Comparison of ENCODE assay signal across 9 cellular contexts in the genomic region with DNA sequence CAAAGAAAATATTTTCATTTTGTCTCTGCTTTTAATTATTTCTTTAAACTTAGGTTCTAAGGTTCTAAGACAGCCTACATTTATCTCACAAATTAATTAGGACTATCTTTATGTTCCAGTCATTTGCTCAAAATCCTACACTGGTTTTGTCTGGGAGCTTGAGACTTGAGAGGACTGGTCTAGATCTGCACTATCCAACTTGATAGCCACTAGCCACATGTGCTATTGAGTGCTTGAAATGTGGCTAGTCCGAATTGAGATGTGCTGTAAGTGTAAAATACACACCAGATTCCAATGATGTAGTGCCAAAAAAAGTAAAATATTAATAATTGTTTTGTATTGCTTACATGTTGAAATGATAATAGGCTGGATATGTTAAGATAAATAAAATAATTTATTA.
"Had no signal": no experiment of that assay in that cellular context is flagged by ENCODE, and none has a peak within 500 bp of the region (broad histone marks: within the 10 kb centered on the region; RNA-seq: fewer than 3 reads in every experiment).

No MANE protein-coding gene starts in this region.

- DNase-seq: activated CD4-positive, alpha-beta T cell treated with anti-CD3 and anti-CD28 coated beads, Interleukin-2, amount 10 ng/mL, durations not matched to agents 7 days and 5 days; activated CD4-positive, CD25-positive, alpha-beta regulatory T cell; activated naive CD4-positive, alpha-beta T cell treated with anti-CD3 and anti-CD28 coated beads, Interleukin-2, amount 50 U/mL, for 16 hours; activated T-cell treated with anti-CD3 and anti-CD28 coated beads for 4 hours; amniotic stem cell; foreskin melanocyte; pancreas; substantia nigra had no signal

- H3K27ac ChIP-seq: pancreas, skin epidermis had no signal

- H3K4me3 ChIP-seq: pancreas, skin epidermis had no signal

- H3K9me3 ChIP-seq: pancreas had no signal

- H3K27me3 ChIP-seq: pancreas had no signal
